ENCODE assay signal across 20 cellular contexts in the genomic region with DNA sequence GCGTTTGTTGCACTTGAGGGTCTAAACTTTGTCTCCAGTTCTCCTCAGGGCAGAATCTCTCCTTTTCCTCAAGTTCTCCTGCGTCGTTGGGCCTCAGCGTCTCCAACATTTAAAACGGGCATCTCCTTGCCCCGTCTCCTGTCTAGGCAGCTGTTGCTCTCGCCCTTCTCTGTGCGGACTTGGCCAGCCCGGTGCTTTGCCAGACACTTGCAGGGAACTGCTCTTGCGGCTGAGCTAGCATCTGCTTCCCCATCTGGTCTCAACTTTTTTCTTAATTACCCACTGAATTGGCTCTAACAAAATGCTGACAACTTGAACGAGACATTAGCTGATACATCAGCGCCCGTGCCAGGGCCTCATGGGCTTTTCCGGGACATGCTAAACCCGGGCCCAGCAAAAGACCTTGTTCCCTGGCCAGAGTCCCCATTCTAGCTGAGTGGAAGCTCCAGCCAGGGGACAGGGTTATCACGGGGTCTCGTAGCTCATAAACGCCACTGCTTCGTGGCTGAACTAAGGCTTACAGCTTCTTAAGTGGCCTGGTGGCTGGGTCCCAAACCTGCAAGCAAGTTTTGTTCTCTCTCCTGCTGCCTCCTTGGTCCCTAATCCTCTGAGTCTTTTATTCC. TPM values are rescaled to one million over a fixed set of nuclear protein-coding genes. Genes with fewer than 3 reads are reported as not detected.
A peak's percentile ranks its signal among the peaks of the same experiment; 100 is the strongest.
DNase-seq lines count a peak whose midpoint lies in the region; ATAC-seq and TF ChIP-seq lines count a peak whose summit lies in the region.
"Had no signal": no experiment of that assay in that cellular context is flagged by ENCODE, and none has a peak within 500 bp of the region (broad histone marks: within the 10 kb centered on the region; RNA-seq: fewer than 3 reads in every experiment).

No MANE protein-coding gene starts in this region.

- H2BK120ac ChIP-seq in mesenchymal stem cell (ENCODE audit: low read depth, low read length), result no peak overlapping the region

- no peak overlapping the region for H3K18ac ChIP-seq in mesenchymal stem cell (ENCODE audit: low read depth in 1 of 2, low read length in 2 of 2)

- H4K8ac ChIP-seq in mesenchymal stem cell (ENCODE audit: low read length), result no peak overlapping the region

- H2AFZ ChIP-seq in mesenchymal stem cell (ENCODE audit: low read depth, low read length), result no peak overlapping the region
- H2AFZ ChIP-seq: parathyroid adenoma had no signal

- no peak overlapping the region for H2BK12ac ChIP-seq in mesenchymal stem cell (ENCODE audit: low read length in 2 of 2)

- H3K9me3 Mint-ChIP-seq in activated CD4-positive, alpha-beta T cell treated with anti-CD3 and anti-CD28 coated beads, Interleukin-2, amount 10 ng/mL, durations not matched to agents 24 days and 14 days, result peaks cover 5% of the 10 kb centered on the region

- H3K9me3 ChIP-seq in adrenal gland (replicated peaks in 1 of 3) (peaks cover 0 to 13% (median 0%) of the 10 kb centered on the region in 3 donors), mesenchymal stem cell (ENCODE audit: control insufficient read depth, low read length) (peaks cover 8% of the 10 kb centered on the region), thoracic aorta (peaks cover 9% of the 10 kb centered on the region), body of pancreas (no peaks in the 10 kb centered on the region), testis (no peaks in the 10 kb centered on the region)

- DNase-seq in activated CD4-positive, alpha-beta T cell treated with anti-CD3 and anti-CD28 coated beads, Interleukin-2, amount 10 ng/mL, durations not matched to agents 24 days and 14 days, result peak; percentile 50
- no peak for DNase-seq in activated CD4-positive, alpha-beta T cell treated with anti-CD3 and anti-CD28 coated beads for 48 hours
- DNase-seq in adrenal gland, result peak in 5 of 7 donors; percentile 29 to 58 (median 34)
- no peak for DNase-seq in mesenchymal stem cell
- DNase-seq in thoracic aorta (ENCODE audit: low spot score), result no peak
- DNase-seq in NCI-H345 (lab: John Stamatoyannopoulos, UW), result no peak
- no peak for DNase-seq in body of pancreas
- no peak for DNase-seq in testis
- DNase-seq: activated CD4-positive, alpha-beta T cell treated with anti-CD3 and anti-CD28 coated beads, Interleukin-2, amount 10 ng/mL, durations not matched to agents 7 days and 5 days; activated T-cell treated with anti-CD3 and anti-CD28 coated beads, Interleukin-2, amount 50 U/mL, for 1 hour; brain microvascular endothelial cell; C1 segment of cervical spinal cord; cortex of kidney; naive B cell; NCI-H1436 treated with DMSO at 0.1 percent for 48 hours; NCI-H226; stimulated activated CD8-positive, alpha-beta memory T cell treated with anti-CD3 and anti-CD28 coated beads, Interleukin-4, amount 100 ng/mL, for 48 hours had no signal

- intact Hi-C loops in activated CD4-positive, alpha-beta T cell treated with anti-CD3 and anti-CD28 coated beads, Interleukin-2, amount 10 ng/mL, durations not matched to agents 24 days and 14 days (cut with micrococcal nuclease), result no loop called here
- intact Hi-C loops in adrenal gland (cut with DNase I), result no loop called here
- intact Hi-C loops in body of pancreas (cut with DNase I), result no loop called here
- intact Hi-C loops in testis (cut with DNase I; ENCODE audit: low total_unique reads), result no loop called here

- peaks cover 0 to 7% of the 10 kb centered on the region in 2 donors for H3K4me1 ChIP-seq in adrenal gland (replicated peaks in 1 of 2)
- H3K4me1 ChIP-seq in mesenchymal stem cell (ENCODE audit: control insufficient read depth, insufficient read depth, low read depth, low read length), result peaks cover 4% of the 10 kb centered on the region
- H3K4me1 ChIP-seq in thoracic aorta (ENCODE audit: control insufficient read depth in 1 of 2, low read depth in 2 of 2), result peaks cover under 1 to 32% of the 10 kb centered on the region in 2 donors
- H3K4me1 ChIP-seq in body of pancreas, result peaks cover 8% of the 10 kb centered on the region
- H3K4me1 ChIP-seq in testis, result no peaks in the 10 kb centered on the region
- H3K4me1 ChIP-seq: parathyroid adenoma had no signal

- H3K79me1 ChIP-seq in mesenchymal stem cell (replicated peaks; ENCODE audit: low read length, poor library complexity, severe bottlenecking), result peaks cover 27% of the 10 kb centered on the region

- TF ChIP-seq CTCF in adrenal gland (IDR thresholded peaks at IDR 0.05) (no peak), thoracic aorta (IDR thresholded peaks at IDR 0.05) (no peak), body of pancreas (IDR thresholded peaks at IDR 0.05) (no peak), testis (IDR thresholded peaks at IDR 0.05) (no peak)

- no peak overlapping the region for H2BK5ac ChIP-seq in mesenchymal stem cell (ENCODE audit: low read depth, low read length, poor library complexity, severe bottlenecking)

- H3K4me1 Mint-ChIP-seq in activated CD4-positive, alpha-beta T cell treated with anti-CD3 and anti-CD28 coated beads, Interleukin-2, amount 10 ng/mL, durations not matched to agents 24 days and 14 days, result no peaks in the 10 kb centered on the region
- H3K4me1 Mint-ChIP-seq: activated CD4-positive, alpha-beta T cell treated with anti-CD3 and anti-CD28 coated beads, Interleukin-2, amount 10 ng/mL, durations not matched to agents 7 days and 5 days; activated naive CD4-positive, alpha-beta T cell treated with anti-CD3 and anti-CD28 coated beads, Interleukin-2, amount 50 U/mL, for 24 hours had no signal

- H3K4me3 ChIP-seq in adrenal gland (no peak overlapping the region), mesenchymal stem cell (ENCODE audit: insufficient read depth in 1 of 2, low read depth in 1 of 2, low read length in 2 of 2) (no peak overlapping the region), thoracic aorta (no peak overlapping the region), body of pancreas (no peak overlapping the region), testis (no peak overlapping the region)

- H3K27ac ChIP-seq in adrenal gland (no peak overlapping the region), mesenchymal stem cell (ENCODE audit: low read length, poor library complexity, severe bottlenecking) (no peak overlapping the region), thoracic aorta (peak overlapping the region; percentile 33 to 47), body of pancreas (peak overlapping the region in 1 of 4 donors; percentile 34), testis (no peak overlapping the region)
- H3K27ac ChIP-seq: 22Rv1, brain microvascular endothelial cell, parathyroid adenoma had no signal

- H3K27me3 ChIP-seq in adrenal gland (no peaks in the 10 kb centered on the region), mesenchymal stem cell (ENCODE audit: control insufficient read depth in 1 of 2, insufficient read depth in 1 of 2, low read length in 2 of 2) (no peaks in the 10 kb centered on the region), thoracic aorta (replicated peaks; ENCODE audit: insufficient read depth) (no peaks in the 10 kb centered on the region), body of pancreas (no peaks in the 10 kb centered on the region), testis (no peaks in the 10 kb centered on the region)
- H3K27me3 ChIP-seq: brain microvascular endothelial cell had no signal

- no peaks in the 10 kb centered on the region for H3K36me3 Mint-ChIP-seq in activated CD4-positive, alpha-beta T cell treated with anti-CD3 and anti-CD28 coated beads, Interleukin-2, amount 10 ng/mL, durations not matched to agents 24 days and 14 days (ENCODE audit: low read depth)

- H2BK15ac ChIP-seq in mesenchymal stem cell (ENCODE audit: low read depth, poor library complexity, severe bottlenecking), result no peak overlapping the region

- ATAC-seq in thoracic aorta (ENCODE audit: insufficient number of reproducible peaks, low FRiP score, low read depth) (no peak), body of pancreas (no peak)

- WGBS in adrenal gland, 4 donors, result 69 to 79% (median 71%) methylated on average over 15 to 19 of the region's 19 CpGs
- 97% methylated on average over 19 of the region's 19 CpGs for WGBS in mesenchymal stem cell
- 91% methylated on average over 19 of the region's 19 CpGs for WGBS in body of pancreas, 2 donors
- 45 to 57% methylated on average over 19 of the region's 19 CpGs for WGBS in testis, 2 donors

- H3K23ac ChIP-seq in mesenchymal stem cell (ENCODE audit: low read length in 2 of 2), result no peak overlapping the region

- no peak overlapping the region for H3K4ac ChIP-seq in mesenchymal stem cell (ENCODE audit: low read depth in 1 of 2, low read length in 2 of 2)

- H3K36me3 ChIP-seq in adrenal gland (replicated peaks in 1 of 2) (no peaks in the 10 kb centered on the region), mesenchymal stem cell (ENCODE audit: control insufficient read depth in 1 of 2, insufficient read depth in 2 of 2, low read depth in 1 of 2, low read length in 2 of 2) (peaks cover 4 to 17% of the 10 kb centered on the region in 2 experiments), thoracic aorta (no peaks in the 10 kb centered on the region), body of pancreas (replicated peaks in 1 of 2; ENCODE audit: insufficient read depth in 1 of 2, low read depth in 2 of 2) (no peaks in the 10 kb centered on the region), testis (ENCODE audit: low read depth, missing control alignments) (no peaks in the 10 kb centered on the region)
- H3K36me3 ChIP-seq: brain microvascular endothelial cell had no signal

- TF ChIP-seq POLR2A in adrenal gland (IDR thresholded peaks at IDR 0.05) (no peak), body of pancreas (IDR thresholded peaks at IDR 0.05) (no peak), testis (IDR thresholded peaks at IDR 0.05) (no peak)

- H3K4me3 Mint-ChIP-seq in activated CD4-positive, alpha-beta T cell treated with anti-CD3 and anti-CD28 coated beads, Interleukin-2, amount 10 ng/mL, durations not matched to agents 24 days and 14 days, result no peak overlapping the region
- H3K4me3 Mint-ChIP-seq: activated CD4-positive, alpha-beta T cell treated with anti-CD3 and anti-CD28 coated beads, Interleukin-2, amount 10 ng/mL, durations not matched to agents 7 days and 5 days; activated naive CD4-positive, alpha-beta T cell treated with anti-CD3 and anti-CD28 coated beads, Interleukin-2, amount 50 U/mL, for 24 hours; naive B cell had no signal

- no peak overlapping the region for H3K9ac ChIP-seq in mesenchymal stem cell (ENCODE audit: low read length)
- H3K9ac ChIP-seq: parathyroid adenoma had no signal

- H3K14ac ChIP-seq in mesenchymal stem cell (ENCODE audit: low read length in 2 of 2), result no peak overlapping the region

- H2AK5ac ChIP-seq in mesenchymal stem cell (ENCODE audit: low read length, severe bottlenecking), result no peak overlapping the region

- peaks cover 29% of the 10 kb centered on the region for H3K27me3 Mint-ChIP-seq in activated CD4-positive, alpha-beta T cell treated with anti-CD3 and anti-CD28 coated beads, Interleukin-2, amount 10 ng/mL, durations not matched to agents 24 days and 14 days
- H3K27me3 Mint-ChIP-seq: naive B cell had no signal

- peak overlapping the region; percentile 30 for H4K91ac ChIP-seq in mesenchymal stem cell (ENCODE audit: low read length)

- H3K4me2 ChIP-seq in mesenchymal stem cell (ENCODE audit: low read length, poor library complexity, severe bottlenecking), result no peak overlapping the region

- no peak overlapping the region for H3K27ac Mint-ChIP-seq in activated CD4-positive, alpha-beta T cell treated with anti-CD3 and anti-CD28 coated beads, Interleukin-2, amount 10 ng/mL, durations not matched to agents 24 days and 14 days
- H3K27ac Mint-ChIP-seq: activated CD4-positive, alpha-beta T cell treated with anti-CD3 and anti-CD28 coated beads, Interleukin-2, amount 10 ng/mL, durations not matched to agents 7 days and 5 days; activated naive CD4-positive, alpha-beta T cell treated with anti-CD3 and anti-CD28 coated beads, Interleukin-2, amount 50 U/mL, for 24 hours had no signal

RNA-seq across cellular contexts. Expression of a gene that starts 25.2 kb away (rescaled TPM):
- total RNA-seq in activated CD4-positive, alpha-beta T cell treated with anti-CD3 and anti-CD28 coated beads, Interleukin-2, amount 10 ng/mL, durations not matched to agents 24 days and 14 days, result 0.14 and 0.19 TPM in 2 replicates
- 10 to 100 TPM in 6 of 8 donors, 1 to 10 TPM in 2; 6.6 to 21.3 (median 12.1) TPM for total RNA-seq in adrenal gland
- polyA plus RNA-seq in adrenal gland, result 1 to 10 TPM; 4.5 to 8.0 (median 5.5) TPM
- polyA plus RNA-seq in mesenchymal stem cell (2013, experiment 1 of 2), result 19.0 TPM
- 18.9 TPM for polyA plus RNA-seq in mesenchymal stem cell (2013, experiment 2 of 2)
- total RNA-seq in thoracic aorta, result 10 to 100 TPM; 16.6 to 24.9 TPM
- 10 to 100 TPM; 11.9 to 17.1 TPM for total RNA-seq in body of pancreas
- total RNA-seq in testis, result 10 to 100 TPM; 14.6 to 15.2 TPM
- 6.8 TPM for polyA plus RNA-seq in testis (ENCODE audit: insufficient read depth, low read depth, low replicate concordance)

Comparison
In these comparisons a context has a peak if more than half of its experiments do, and no peak if none do; other contexts are left out.
1. DNase-seq: peak in activated CD4-positive, alpha-beta T cell treated with anti-CD3 and anti-CD28 coated beads, Interleukin-2, amount 10 ng/mL, durations not matched to agents 24 days and 14 days (single experiment) and adrenal gland (5 of 7); none in activated CD4-positive, alpha-beta T cell treated with anti-CD3 and anti-CD28 coated beads for 48 hours (single experiment), mesenchymal stem cell (single experiment), thoracic aorta (single experiment), NCI-H345 (single experiment), body of pancreas (0 of 4) and testis (single experiment).
2. H3K27ac ChIP-seq: peak in thoracic aorta (2 of 2); none in adrenal gland (0 of 5), mesenchymal stem cell (single experiment) and testis (0 of 2).